In genomic region chr4:83589283-83589682, GRCh38 we compare ENCODE assay signal across 16 cellular contexts. TPM values are rescaled to one million over a fixed set of nuclear protein-coding genes. Genes with fewer than 3 reads are reported as not detected.
"Had no signal": no experiment of that assay in that cellular context is flagged by ENCODE, and none has a peak within 500 bp of the region (broad histone marks: within the 10 kb centered on the region; RNA-seq: fewer than 3 reads in every experiment).

No MANE protein-coding gene starts in this region.

- DNase-seq: activated CD4-positive, alpha-beta T cell treated with anti-CD3 and anti-CD28 coated beads, Interleukin-2, amount 10 ng/mL, durations not matched to agents 24 days and 14 days; activated CD8-positive, alpha-beta memory T cell treated with anti-CD3 and anti-CD28 coated beads for 24 hours; activated naive CD4-positive, alpha-beta T cell treated with Interleukin-2 at 50 U/mL for 16 hours; activated naive CD8-positive, alpha-beta T cell treated with anti-CD3 and anti-CD28 coated beads, Interleukin-2, amount 50 U/mL, for 24 hours; kidney; ovary; stimulated activated CD4-positive, alpha-beta T cell treated with anti-CD3 and anti-CD28 coated beads, Interleukin-4, amount 100 ng/mL, for 4 hours; stimulated activated naive CD8-positive, alpha-beta T cell treated with anti-CD3 and anti-CD28 coated beads, Interleukin-15, amount 100 ng/mL, for 72 hours; T-helper 9 cell; uterus had no signal

- H3K9me3 Mint-ChIP-seq: stimulated activated naive CD8-positive, alpha-beta T cell treated with anti-CD3 and anti-CD28 coated beads, Interleukin-15, amount 100 ng/mL, for 72 hours had no signal

- H3K27ac Mint-ChIP-seq: activated CD4-positive, alpha-beta T cell treated with anti-CD3 and anti-CD28 coated beads, Interleukin-2, amount 10 ng/mL, durations not matched to agents 24 days and 14 days; activated naive CD8-positive, alpha-beta T cell treated with anti-CD3 and anti-CD28 coated beads, Interleukin-2, amount 50 U/mL, for 24 hours; stimulated activated naive CD8-positive, alpha-beta T cell treated with anti-CD3 and anti-CD28 coated beads, Interleukin-15, amount 100 ng/mL, for 72 hours; WTC11 had no signal

- H3K36me3 ChIP-seq: ascending aorta, gastroesophageal sphincter, ovary, thoracic aorta, uterus had no signal

- ATAC-seq: activated naive CD8-positive, alpha-beta T cell treated with anti-CD3 and anti-CD28 coated beads, Interleukin-2, amount 50 U/mL, for 24 hours; gastroesophageal sphincter; stimulated activated naive CD8-positive, alpha-beta T cell treated with anti-CD3 and anti-CD28 coated beads, Interleukin-15, amount 100 ng/mL, for 72 hours; WTC11 had no signal

- H3K27ac ChIP-seq: ascending aorta, gastroesophageal sphincter, ovary, skin epidermis, thoracic aorta, uterus had no signal

- H3K27me3 Mint-ChIP-seq: activated CD4-positive, alpha-beta T cell treated with anti-CD3 and anti-CD28 coated beads, Interleukin-2, amount 10 ng/mL, durations not matched to agents 24 days and 14 days; activated naive CD8-positive, alpha-beta T cell treated with anti-CD3 and anti-CD28 coated beads, Interleukin-2, amount 50 U/mL, for 24 hours; stimulated activated naive CD8-positive, alpha-beta T cell treated with anti-CD3 and anti-CD28 coated beads, Interleukin-15, amount 100 ng/mL, for 72 hours had no signal

- H3K4me3 ChIP-seq: ascending aorta, gastroesophageal sphincter, ovary, skin epidermis, thoracic aorta, uterus had no signal

- H3K4me3 Mint-ChIP-seq: activated CD4-positive, alpha-beta T cell treated with anti-CD3 and anti-CD28 coated beads, Interleukin-2, amount 10 ng/mL, durations not matched to agents 24 days and 14 days; activated naive CD8-positive, alpha-beta T cell treated with anti-CD3 and anti-CD28 coated beads, Interleukin-2, amount 50 U/mL, for 24 hours; stimulated activated naive CD8-positive, alpha-beta T cell treated with anti-CD3 and anti-CD28 coated beads, Interleukin-15, amount 100 ng/mL, for 72 hours; WTC11 had no signal

- H3K4me1 Mint-ChIP-seq: activated CD4-positive, alpha-beta T cell treated with anti-CD3 and anti-CD28 coated beads, Interleukin-2, amount 10 ng/mL, durations not matched to agents 24 days and 14 days; activated naive CD8-positive, alpha-beta T cell treated with anti-CD3 and anti-CD28 coated beads, Interleukin-2, amount 50 U/mL, for 24 hours; stimulated activated naive CD8-positive, alpha-beta T cell treated with anti-CD3 and anti-CD28 coated beads, Interleukin-15, amount 100 ng/mL, for 72 hours had no signal

- H3K27me3 ChIP-seq: ascending aorta, gastroesophageal sphincter, ovary, uterus had no signal

- H3K9me3 ChIP-seq: ascending aorta, gastroesophageal sphincter, ovary, thoracic aorta, uterus had no signal

- H3K4me1 ChIP-seq: ascending aorta, gastroesophageal sphincter, uterus had no signal

RNA-seq across cellular contexts. Expression of gene GPAT3, which starts 53.4 kb away (rescaled TPM):
- polyA plus RNA-seq: neural cell had no signal
